ENCODE assay signal across 18 cellular contexts in genomic region chr15:50653156-50653743, GRCh38. TPM values are rescaled to one million over a fixed set of nuclear protein-coding genes. Genes with fewer than 3 reads are reported as not detected.
DNase-seq lines count a peak whose midpoint lies in the region; ATAC-seq and TF ChIP-seq lines count a peak whose summit lies in the region.
"Had no signal": no experiment of that assay in that cellular context is flagged by ENCODE, and none has a peak within 500 bp of the region (broad histone marks: within the 10 kb centered on the region; RNA-seq: fewer than 3 reads in every experiment).

No MANE protein-coding gene starts in this region.

- no peaks in the 10 kb centered on the region for H3K9me3 Mint-ChIP-seq in activated T-cell treated with anti-CD3 and anti-CD28 coated beads, Interleukin-2, amount 50 U/mL, for 24 hours
- H3K9me3 Mint-ChIP-seq in stimulated activated effector memory CD8-positive, alpha-beta T cell treated with anti-CD3 and anti-CD28 coated beads, Interleukin-12 subunit alpha, Interleukin-12 subunit beta, amount 100 ng/mL, for 72 hours: no peaks in the 10 kb centered on the region
- no peaks in the 10 kb centered on the region for H3K9me3 Mint-ChIP-seq in type B pancreatic cell

- peak overlapping the region; percentile 58 for H3K27ac ChIP-seq in RWPE1
- peak overlapping the region; percentile 55 for H3K27ac ChIP-seq in foreskin keratinocyte
- H3K27ac ChIP-seq: PC-9, psoas muscle, SK-N-MC, spleen, upper lobe of right lung had no signal

- CTCF ChIA-PET in RWPE1 (lab: Yijun Ruan, JAX): no interaction called here

- no peaks in the 10 kb centered on the region for H3K27me3 Mint-ChIP-seq in activated T-cell treated with anti-CD3 and anti-CD28 coated beads, Interleukin-2, amount 50 U/mL, for 24 hours
- H3K27me3 Mint-ChIP-seq in type B pancreatic cell: no peaks in the 10 kb centered on the region

- TF ChIP-seq CTCF in RWPE1 (conservative IDR thresholded peaks at IDR 0.05; ENCODE audit: low read depth) (no peak), foreskin keratinocyte (conservative IDR thresholded peaks at IDR 0.05) (no peak), type B pancreatic cell (conservative IDR thresholded peaks at IDR 0.05) (no peak)

- POLR2A ChIA-PET in RWPE1 (lab: Yijun Ruan, JAX; ENCODE audit: low non-redundant PET): no interaction called here

- H3K27me3 ChIP-seq in foreskin keratinocyte: no peaks in the 10 kb centered on the region
- H3K27me3 ChIP-seq: spleen, upper lobe of right lung had no signal

- ATAC-seq in foreskin keratinocyte (peak; percentile 88), GM19035 (IDR thresholded peaks at IDR 0.05; ENCODE audit: unreplicated experiment) (no peak)
- no peak for ATAC-seq in stimulated activated effector memory CD8-positive, alpha-beta T cell treated with anti-CD3 and anti-CD28 coated beads, Interleukin-12 subunit alpha, Interleukin-12 subunit beta, amount 100 ng/mL, for 72 hours
- ATAC-seq: psoas muscle, upper lobe of right lung had no signal

- H3K36me3 Mint-ChIP-seq in activated T-cell treated with anti-CD3 and anti-CD28 coated beads, Interleukin-2, amount 50 U/mL, for 24 hours (ENCODE audit: low read depth): peaks cover 89% of the 10 kb centered on the region
- peaks cover 100% of the 10 kb centered on the region for H3K36me3 Mint-ChIP-seq in stimulated activated effector memory CD8-positive, alpha-beta T cell treated with anti-CD3 and anti-CD28 coated beads, Interleukin-12 subunit alpha, Interleukin-12 subunit beta, amount 100 ng/mL, for 72 hours
- H3K36me3 Mint-ChIP-seq in type B pancreatic cell: peaks cover 22% of the 10 kb centered on the region

- DNase-seq in activated T-cell treated with anti-CD3 and anti-CD28 coated beads, Interleukin-2, amount 50 U/mL, for 24 hours: no peak
- no peak for DNase-seq in activated T-cell treated with anti-CD3 and anti-CD28 coated beads, Interleukin-2, amount 50 U/mL, for 48 hours
- peak; percentile 20 for DNase-seq in RWPE1 (ENCODE audit: low spot score)
- DNase-seq in foreskin keratinocyte: peak; percentile 89 to 95
- DNase-seq in stimulated activated effector memory CD8-positive, alpha-beta T cell treated with anti-CD3 and anti-CD28 coated beads, Interleukin-12 subunit alpha, Interleukin-12 subunit beta, amount 100 ng/mL, for 72 hours (ENCODE audit: low spot score in 2 of 2): no peak
- DNase-seq in NCI-H2171 treated with DMSO at 0.1 percent for 48 hours (lab: John Stamatoyannopoulos, UW): no peak
- no peak for DNase-seq in type B pancreatic cell (ENCODE audit: extremely low spot score, unreplicated experiment)
- DNase-seq: ACHN; activated CD4-positive, alpha-beta T cell treated with anti-CD3 and anti-CD28 coated beads, Interleukin-2, amount 50 U/mL, for 48 hours; NCI-H1105 treated with DMSO at 0.1 percent for 48 hours; NCI-H2171; NCI-H82; PC-9; psoas muscle; spleen; upper lobe of right lung had no signal

- H3K27ac Mint-ChIP-seq in activated T-cell treated with anti-CD3 and anti-CD28 coated beads, Interleukin-2, amount 50 U/mL, for 24 hours: peak overlapping the region; percentile 50
- H3K27ac Mint-ChIP-seq in stimulated activated effector memory CD8-positive, alpha-beta T cell treated with anti-CD3 and anti-CD28 coated beads, Interleukin-12 subunit alpha, Interleukin-12 subunit beta, amount 100 ng/mL, for 72 hours: peak overlapping the region; percentile 72
- H3K27ac Mint-ChIP-seq in type B pancreatic cell: no peak overlapping the region

- H3K4me1 Mint-ChIP-seq in activated T-cell treated with anti-CD3 and anti-CD28 coated beads, Interleukin-2, amount 50 U/mL, for 24 hours (ENCODE audit: low read depth): peaks cover 25% of the 10 kb centered on the region
- H3K4me1 Mint-ChIP-seq in stimulated activated effector memory CD8-positive, alpha-beta T cell treated with anti-CD3 and anti-CD28 coated beads, Interleukin-12 subunit alpha, Interleukin-12 subunit beta, amount 100 ng/mL, for 72 hours: peaks cover 16% of the 10 kb centered on the region
- no peaks in the 10 kb centered on the region for H3K4me1 Mint-ChIP-seq in type B pancreatic cell (ENCODE audit: unreplicated experiment)

- H3K4me1 ChIP-seq in foreskin keratinocyte: peaks cover 11% of the 10 kb centered on the region
- H3K4me1 ChIP-seq: psoas muscle, spleen, upper lobe of right lung had no signal

- no peak overlapping the region for H3K4me3 Mint-ChIP-seq in activated T-cell treated with anti-CD3 and anti-CD28 coated beads, Interleukin-2, amount 50 U/mL, for 24 hours
- no peak overlapping the region for H3K4me3 Mint-ChIP-seq in stimulated activated effector memory CD8-positive, alpha-beta T cell treated with anti-CD3 and anti-CD28 coated beads, Interleukin-12 subunit alpha, Interleukin-12 subunit beta, amount 100 ng/mL, for 72 hours
- no peak overlapping the region for H3K4me3 Mint-ChIP-seq in type B pancreatic cell

RNA-seq across cellular contexts. Expression of gene TRPM7, which starts 33.3 kb away (rescaled TPM):
- total RNA-seq in foreskin keratinocyte (30.4 and 32.8 TPM in 2 replicates), type B pancreatic cell (ENCODE audit: low replicate concordance) (39.0 and 43.6 TPM in 2 replicates)
- polyA plus RNA-seq in foreskin keratinocyte: 4.0 and 5.1 TPM in 2 replicates

Comparison
In these comparisons a context has a peak if more than half of its experiments do, and no peak if none do; other contexts are left out.
1. DNase-seq: peak in RWPE1 (single experiment) and foreskin keratinocyte (2 of 2); none in activated T-cell treated with anti-CD3 and anti-CD28 coated beads, Interleukin-2, amount 50 U/mL, for 24 hours (single experiment), activated T-cell treated with anti-CD3 and anti-CD28 coated beads, Interleukin-2, amount 50 U/mL, for 48 hours (0 of 2), stimulated activated effector memory CD8-positive, alpha-beta T cell treated with anti-CD3 and anti-CD28 coated beads, Interleukin-12 subunit alpha, Interleukin-12 subunit beta, amount 100 ng/mL, for 72 hours (0 of 2), NCI-H2171 treated with DMSO at 0.1 percent for 48 hours (single experiment) and type B pancreatic cell (single experiment).